ENCODE assay signal across 1 cellular context in genomic region chr4:182245041-182245440, GRCh38.
TF ChIP-seq lines count a peak whose summit lies in the region.

No MANE protein-coding gene starts in this region.

TF ChIP-seq in IMR-90, 13 proteins besides CTCF, POLR2A, EP300 and RAD21:
- TF ChIP-seq FOS (IDR thresholded peaks at IDR 0.05; ENCODE audit: low read depth, low read length) (no peak), SMC3 (IDR thresholded peaks at IDR 0.05; ENCODE audit: low read depth, low read length) (no peak), ELK1 (IDR thresholded peaks at IDR 0.05; ENCODE audit: borderline replicate concordance, low read depth, low read length) (no peak), BHLHE40 (IDR thresholded peaks at IDR 0.05; ENCODE audit: low read depth, low read length) (no peak), RFX5 (IDR thresholded peaks at IDR 0.05; ENCODE audit: low read depth, low read length) (no peak), MXI1 (IDR thresholded peaks at IDR 0.05; ENCODE audit: borderline replicate concordance, low read depth, low read length) (no peak), MAZ (IDR thresholded peaks at IDR 0.05; ENCODE audit: borderline replicate concordance, low read depth, low read length) (no peak), MAFK (IDR thresholded peaks at IDR 0.05; ENCODE audit: low read depth, low read length) (no peak), CHD1 (IDR thresholded peaks at IDR 0.05; ENCODE audit: low read depth, low read length) (no peak), CEBPB (IDR thresholded peaks at IDR 0.05; ENCODE audit: low read depth, low read length) (no peak), NFE2L2 (IDR thresholded peaks at IDR 0.05; ENCODE audit: low read depth, low read length) (no peak), RCOR1 (IDR thresholded peaks at IDR 0.05; ENCODE audit: insufficient replicate concordance, low read length) (no peak)
- TF ChIP-seq, protein P1, sequence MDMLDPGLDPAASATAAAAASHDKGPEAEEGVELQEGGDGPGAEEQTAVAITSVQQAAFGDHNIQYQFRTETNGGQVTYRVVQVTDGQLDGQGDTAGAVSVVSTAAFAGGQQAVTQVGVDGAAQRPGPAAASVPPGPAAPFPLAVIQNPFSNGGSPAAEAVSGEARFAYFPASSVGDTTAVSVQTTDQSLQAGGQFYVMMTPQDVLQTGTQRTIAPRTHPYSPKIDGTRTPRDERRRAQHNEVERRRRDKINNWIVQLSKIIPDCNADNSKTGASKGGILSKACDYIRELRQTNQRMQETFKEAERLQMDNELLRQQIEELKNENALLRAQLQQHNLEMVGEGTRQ (IDR thresholded peaks at IDR 0.05; ENCODE audit: low read depth, low read length), result no peak
